2 cellular contexts compared by ENCODE assay signal in genomic region chr7:156556083-156556482, GRCh38.
TF ChIP-seq lines count a peak whose summit lies in the region.

No MANE protein-coding gene starts in this region.

TF ChIP-seq in HepG2, 621 proteins besides CTCF, POLR2A, EP300 and RAD21:
- peak; percentile 77 for TF ChIP-seq ZNF770 (CRISPR knock-in tag; IDR thresholded peaks at IDR 0.05)
- TF ChIP-seq ZFYVE20 (CRISPR knock-in tag; IDR thresholded peaks at IDR 0.05; ENCODE audit: borderline replicate concordance, low read depth), result no peak

TF ChIP-seq in HEK293, 187 proteins besides CTCF, POLR2A, EP300 and RAD21:
- peak; percentile 91 for TF ChIP-seq ZNF596 (tag by site-specific recombination; IDR thresholded peaks at IDR 0.05)
- TF ChIP-seq TRIM28 (IDR thresholded peaks at IDR 0.05; ENCODE audit: borderline replicate concordance, low read length), result no peak
